21 cellular contexts compared by ENCODE assay signal in the genomic region with DNA sequence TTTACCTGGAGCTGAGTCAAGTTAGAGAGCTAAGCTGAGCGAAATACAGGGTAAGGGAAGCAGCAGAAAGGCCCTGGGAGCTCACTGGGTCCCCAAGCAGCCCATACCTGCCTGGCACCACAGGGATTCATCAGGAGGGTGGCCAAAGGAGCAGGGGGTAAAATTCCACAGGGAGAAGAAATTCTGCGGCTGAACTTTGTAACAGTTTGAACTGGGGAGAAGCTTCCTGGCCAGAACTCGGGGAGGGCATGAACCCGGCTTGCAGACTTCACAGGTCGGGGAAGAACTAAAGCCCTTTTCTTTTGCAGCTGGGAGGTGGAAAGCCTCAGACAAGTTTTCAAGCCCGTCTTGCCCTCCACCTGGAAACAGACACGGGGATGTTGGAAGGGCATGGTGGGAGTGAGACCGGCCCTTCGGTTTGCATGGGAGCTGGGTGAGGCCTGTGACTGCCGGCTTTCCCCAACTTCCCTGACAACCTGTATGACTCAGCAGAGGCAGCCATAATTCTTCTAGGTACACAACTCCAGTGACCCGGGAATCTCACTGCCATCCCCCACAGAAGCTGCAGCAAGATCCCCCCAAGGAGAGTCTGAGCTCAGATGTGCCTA. TPM values are rescaled to one million over a fixed set of nuclear protein-coding genes. Genes with fewer than 3 reads are reported as not detected.
DNase-seq lines count a peak whose midpoint lies in the region; ATAC-seq and TF ChIP-seq lines count a peak whose summit lies in the region.
"Had no signal": no experiment of that assay in that cellular context is flagged by ENCODE, and none has a peak within 500 bp of the region (broad histone marks: within the 10 kb centered on the region; RNA-seq: fewer than 3 reads in every experiment).

No MANE protein-coding gene starts in this region.

- peaks cover 71% of the 10 kb centered on the region for H3K36me3 Mint-ChIP-seq in activated CD4-positive, alpha-beta T cell treated with anti-CD3 and anti-CD28 coated beads for 36 hours (ENCODE audit: low read depth)
- peaks cover 40% of the 10 kb centered on the region for H3K36me3 Mint-ChIP-seq in activated naive CD4-positive, alpha-beta T cell treated with anti-CD3 and anti-CD28 coated beads, Interleukin-2, amount 50 U/mL, for 24 hours
- H3K36me3 Mint-ChIP-seq in glutamatergic neuron (ENCODE audit: unreplicated experiment), result peaks cover 17% of the 10 kb centered on the region

- H3K4me1 Mint-ChIP-seq in activated CD4-positive, alpha-beta T cell treated with anti-CD3 and anti-CD28 coated beads for 36 hours, result peaks cover 71% of the 10 kb centered on the region
- H3K4me1 Mint-ChIP-seq in activated naive CD4-positive, alpha-beta T cell treated with anti-CD3 and anti-CD28 coated beads, Interleukin-2, amount 50 U/mL, for 24 hours, result peaks cover 80% of the 10 kb centered on the region
- H3K4me1 Mint-ChIP-seq in glutamatergic neuron (ENCODE audit: low read depth, unreplicated experiment), result no peaks in the 10 kb centered on the region

- H3K36me3 ChIP-seq in HCT116 (ENCODE audit: control insufficient read depth in 1 of 2, insufficient read depth in 2 of 2, low read length in 2 of 2), result peaks cover 0 to 6% of the 10 kb centered on the region in 2 experiments; a peak in 1 of 4 replicates
- H3K36me3 ChIP-seq in mucosa of descending colon (ENCODE audit: low read depth), result no peaks in the 10 kb centered on the region
- no peaks in the 10 kb centered on the region for H3K36me3 ChIP-seq in A673 (ENCODE audit: insufficient read depth, low read length, poor library complexity, severe bottlenecking)

- CTCF ChIA-PET in activated CD4-positive, alpha-beta T cell treated with anti-CD3 and anti-CD28 coated beads for 36 hours (lab: Charles Lee), result interaction anchor here (0.6 to 2.7 kb wide), 7 partner anchors 9 to 98 kb away, joined by 3 to 10 read pairs (median 4); partner anchors contain the start of gene THEM4
- CTCF ChIA-PET in HCT116 (lab: Charles Lee) (interaction anchor here (1.7 kb wide), 1 partner anchor 104 kb away, joined by 10 read pairs; no protein-coding TSS in a partner anchor), A673 (lab: Charles Lee) (interaction anchor here (0.6 kb wide), 1 partner anchor 61 kb away, joined by 4 read pairs; no protein-coding TSS in a partner anchor)

- TF ChIP-seq CTCF in HCT116 (IDR thresholded peaks at IDR 0.05 in 2 of 3, conservative IDR thresholded peaks at IDR 0.05 in 1 of 3; ENCODE audit: borderline replicate concordance in 1 of 3, insufficient read depth in 1 of 3, low read depth in 2 of 3, low read length in 2 of 3), result no peak
- no peak for TF ChIP-seq CTCF in mucosa of descending colon (IDR thresholded peaks at IDR 0.05)
- TF ChIP-seq CTCF in A673 (conservative IDR thresholded peaks at IDR 0.05; ENCODE audit: low read depth, low read length), result no peak
- TF ChIP-seq CTCF in glutamatergic neuron (IDR thresholded peaks at IDR 0.05; ENCODE audit: partially characterized antibody, unreplicated experiment), result no peak

- TF ChIP-seq POLR2A in HCT116 (IDR thresholded peaks at IDR 0.05; ENCODE audit: borderline replicate concordance, extremely low read depth, insufficient read depth, insufficient read length), result no peak

- peaks cover 35% of the 10 kb centered on the region for H3K79me2 ChIP-seq in HCT116 (ENCODE audit: insufficient read depth, low read length)

- H3K4me3 ChIP-seq in HCT116 (replicated peaks in 1 of 2; ENCODE audit: low read depth in 1 of 2, low read length in 2 of 2) (no peak overlapping the region), mucosa of descending colon (no peak overlapping the region), A673 (ENCODE audit: low read depth, low read length, poor library complexity, severe bottlenecking) (no peak overlapping the region)
- H3K4me3 ChIP-seq: left ventricle myocardium inferior had no signal

- no peak for DNase-seq in activated CD4-positive, alpha-beta T cell treated with anti-CD3 and anti-CD28 coated beads for 36 hours
- DNase-seq in activated CD4-positive, alpha-beta T cell treated with anti-CD3 and anti-CD28 coated beads for 4 hours, result no peak
- DNase-seq in HCT116 (ENCODE audit: low read depth, low spot score) (no peak), mucosa of descending colon (no peak), A673 (ENCODE audit: low spot score) (no peak), glutamatergic neuron (no peak)
- DNase-seq: aorta; foreskin fibroblast; left ventricle myocardium inferior; NCI-H1092 treated with DMSO at 0.1 percent for 48 hours; NCI-H2171; NCI-H748 treated with DMSO at 0.1 percent for 48 hours; stimulated activated naive B cell treated with anti-CD40 and anti-IgM and Interleukin-4, amounts not matched to agents 10 μg/mL and 1 μg/mL and 100 μg/mL, for 72 hours; SW 1271 had no signal

- H2AFZ ChIP-seq in HCT116 (ENCODE audit: low read depth, low read length, poor library complexity, severe bottlenecking), result no peak overlapping the region

- H3K4me1 ChIP-seq in HCT116 (ENCODE audit: control insufficient read depth in 1 of 2, insufficient read depth in 2 of 2, low read length in 2 of 2), result peaks cover 3 to 13% of the 10 kb centered on the region in 2 experiments; a peak in 3 of 4 replicates
- H3K4me1 ChIP-seq in mucosa of descending colon (ENCODE audit: low read depth), result peaks cover 3% of the 10 kb centered on the region
- no peaks in the 10 kb centered on the region for H3K4me1 ChIP-seq in A673 (ENCODE audit: insufficient read depth, low read length, poor library complexity, severe bottlenecking)

- intact Hi-C loops in activated CD4-positive, alpha-beta T cell treated with anti-CD3 and anti-CD28 coated beads for 36 hours (cut with DNase I, micrococcal nuclease), result no loop called here
- intact Hi-C loops in HCT116 (cut with micrococcal nuclease), result no loop called here
- intact Hi-C loops in mucosa of descending colon (cut with DNase I, micrococcal nuclease), result no loop called here
- intact Hi-C loops in A673 (cut with micrococcal nuclease; ENCODE audit: unreplicated experiment), result no loop called here

- no peak for TF ChIP-seq RAD21 in HCT116 (IDR thresholded peaks at IDR 0.05; ENCODE audit: low read depth)

- no peaks in the 10 kb centered on the region for H3K27me3 Mint-ChIP-seq in activated CD4-positive, alpha-beta T cell treated with anti-CD3 and anti-CD28 coated beads for 36 hours
- H3K27me3 Mint-ChIP-seq in activated naive CD4-positive, alpha-beta T cell treated with anti-CD3 and anti-CD28 coated beads, Interleukin-2, amount 50 U/mL, for 24 hours, result no peaks in the 10 kb centered on the region
- no peaks in the 10 kb centered on the region for H3K27me3 Mint-ChIP-seq in glutamatergic neuron (ENCODE audit: unreplicated experiment)
- H3K27me3 Mint-ChIP-seq: stimulated activated naive B cell treated with anti-CD40 and anti-IgM and Interleukin-4, amounts not matched to agents 10 μg/mL and 1 μg/mL and 100 μg/mL, for 72 hours had no signal

- H3K27me3 ChIP-seq in HCT116 (ENCODE audit: insufficient read depth, low read length), result no peaks in the 10 kb centered on the region
- H3K27me3 ChIP-seq in A673 (replicated peaks; ENCODE audit: insufficient read depth, low read depth, low read length, poor library complexity), result no peaks in the 10 kb centered on the region

- BruUV-seq in HCT116 (replicated peaks; lab: Mats Ljungman, UMichigan) (no TSS peak), A673 (replicated peaks; lab: Mats Ljungman, UMichigan) (no TSS peak)

- peaks cover 28% of the 10 kb centered on the region for H3K9me3 Mint-ChIP-seq in activated CD4-positive, alpha-beta T cell treated with anti-CD3 and anti-CD28 coated beads for 36 hours (ENCODE audit: low read depth)
- peaks cover 5% of the 10 kb centered on the region for H3K9me3 Mint-ChIP-seq in activated naive CD4-positive, alpha-beta T cell treated with anti-CD3 and anti-CD28 coated beads, Interleukin-2, amount 50 U/mL, for 24 hours
- H3K9me3 Mint-ChIP-seq in glutamatergic neuron (ENCODE audit: unreplicated experiment), result peaks cover 5% of the 10 kb centered on the region

- no peak overlapping the region for H3K9ac ChIP-seq in HCT116 (ENCODE audit: low read length)
- H3K9ac ChIP-seq: KMS-11 had no signal

- H3K27ac ChIP-seq in HCT116 (ENCODE audit: low read depth, low read length), result no peak overlapping the region
- H3K27ac ChIP-seq in A673 (ENCODE audit: low read depth, low read length, poor library complexity, severe bottlenecking), result no peak overlapping the region
- H3K27ac ChIP-seq: C4-2B, KMS-11, left ventricle myocardium inferior had no signal

- H4K20me1 ChIP-seq in HCT116 (ENCODE audit: insufficient read depth), result no peaks in the 10 kb centered on the region

- peak overlapping the region; percentile 97 for H3K27ac Mint-ChIP-seq in activated CD4-positive, alpha-beta T cell treated with anti-CD3 and anti-CD28 coated beads for 36 hours
- peak overlapping the region; percentile 91 for H3K27ac Mint-ChIP-seq in activated naive CD4-positive, alpha-beta T cell treated with anti-CD3 and anti-CD28 coated beads, Interleukin-2, amount 50 U/mL, for 24 hours
- H3K27ac Mint-ChIP-seq in glutamatergic neuron (ENCODE audit: unreplicated experiment), result no peak overlapping the region
- H3K27ac Mint-ChIP-seq: stimulated activated naive B cell treated with anti-CD40 and anti-IgM and Interleukin-4, amounts not matched to agents 10 μg/mL and 1 μg/mL and 100 μg/mL, for 72 hours had no signal

- ATAC-seq in activated CD4-positive, alpha-beta T cell treated with anti-CD3 and anti-CD28 coated beads for 36 hours, result peak; percentile 30
- ATAC-seq in HCT116 (no peak), mucosa of descending colon (peak; percentile 67), HG03095 (IDR thresholded peaks at IDR 0.05; ENCODE audit: unreplicated experiment) (no peak)
- ATAC-seq: stimulated activated naive B cell treated with anti-CD40 and anti-IgM and Interleukin-4, amounts not matched to agents 10 μg/mL and 1 μg/mL and 100 μg/mL, for 72 hours had no signal

- peak overlapping the region; percentile 58 for H3K4me3 Mint-ChIP-seq in activated CD4-positive, alpha-beta T cell treated with anti-CD3 and anti-CD28 coated beads for 36 hours
- peak overlapping the region; percentile 78 for H3K4me3 Mint-ChIP-seq in activated naive CD4-positive, alpha-beta T cell treated with anti-CD3 and anti-CD28 coated beads, Interleukin-2, amount 50 U/mL, for 24 hours
- H3K4me3 Mint-ChIP-seq in glutamatergic neuron (ENCODE audit: unreplicated experiment), result no peak overlapping the region
- H3K4me3 Mint-ChIP-seq: stimulated activated naive B cell treated with anti-CD40 and anti-IgM and Interleukin-4, amounts not matched to agents 10 μg/mL and 1 μg/mL and 100 μg/mL, for 72 hours had no signal

- H3K9me2 ChIP-seq in HCT116 (ENCODE audit: insufficient read depth), result no peaks in the 10 kb centered on the region

- RAD21 ChIA-PET in HCT116 (lab: Charles Lee; ENCODE audit: low non-redundant PET in 1 of 2, low total read pairs in 2 of 2, uncharacterized antibody in 2 of 2, unreplicated experiment in 2 of 2), result no interaction called here

- H3K9me3 ChIP-seq in HCT116 (ENCODE audit: control insufficient read depth in 1 of 2, insufficient read depth in 1 of 2, low read depth in 1 of 2, low read length in 2 of 2), result peaks cover 0 to 5% of the 10 kb centered on the region in 2 experiments; a peak in 1 of 4 replicates
- H3K9me3 ChIP-seq in mucosa of descending colon, result peaks cover 23% of the 10 kb centered on the region
- no peaks in the 10 kb centered on the region for H3K9me3 ChIP-seq in A673 (ENCODE audit: low read depth, low read length, poor library complexity, severe bottlenecking)

- 0 out of 2 replicates have a peak overlapping the region, but pooled peaks have one; percentile 33 for H3K4me2 ChIP-seq in HCT116 (ENCODE audit: low read length)
- H3K4me2 ChIP-seq: KMS-11 had no signal

- POLR2A ChIA-PET in activated CD4-positive, alpha-beta T cell treated with anti-CD3 and anti-CD28 coated beads for 36 hours (lab: Charles Lee), result interaction anchor here (0.6 to 1.2 kb wide), 2 partner anchors 11 to 204 kb away, joined by 3 to 5 read pairs; partner anchors contain the start of gene THEM4
- POLR2A ChIA-PET in HCT116 (lab: Charles Lee), result interaction anchor here (1.0 kb wide), 1 partner anchor 11 kb away, joined by 3 read pairs; the partner anchor contains the start of gene THEM4
- POLR2A ChIA-PET in A673 (lab: Charles Lee; ENCODE audit: low non-redundant PET), result no interaction called here

RNA-seq across cellular contexts. Expression of gene THEM4, which starts 11.3 kb away (rescaled TPM):
- 10 to 100 TPM; 23.9 to 26.0 TPM for total RNA-seq in activated CD4-positive, alpha-beta T cell treated with anti-CD3 and anti-CD28 coated beads for 36 hours
- total RNA-seq in HCT116 (2021; ENCODE audit: unreplicated experiment) (17.0 TPM), mucosa of descending colon (10 to 100 TPM in 2 of 3 donors, 1 to 10 TPM in 1; 9.1 to 12.7 (median 11.3) TPM), A673 (2021) (1.2 and 3.0 TPM in 2 replicates), glutamatergic neuron (ENCODE audit: unreplicated experiment) (15.5 TPM)
- 7.9 and 12.6 TPM in 2 replicates for polyA plus RNA-seq in HCT116 (2012)

RNA-seq across cellular contexts. Expression of gene THEM5, which starts 44.5 kb away (rescaled TPM):
- not detected for total RNA-seq in activated CD4-positive, alpha-beta T cell treated with anti-CD3 and anti-CD28 coated beads for 36 hours
- total RNA-seq in HCT116 (2021; ENCODE audit: unreplicated experiment) (not detected), mucosa of descending colon (not detected), A673 (2021) (not detected in 2 replicates), glutamatergic neuron (ENCODE audit: unreplicated experiment) (not detected)
- 0.07 TPM in 1 of 2 replicates, not detected in the other for polyA plus RNA-seq in HCT116 (2012)
- total RNA-seq: aorta, chondrocyte, left ventricle myocardium inferior, omental fat pad, urinary bladder had no signal
- polyA plus RNA-seq: aorta, urinary bladder had no signal

RNA-seq across cellular contexts. Expression of gene C2CD4D, which starts 58.3 kb away (rescaled TPM):
- 1 to 10 TPM; 2.1 to 2.4 TPM for total RNA-seq in activated CD4-positive, alpha-beta T cell treated with anti-CD3 and anti-CD28 coated beads for 36 hours
- 0.17 TPM for total RNA-seq in HCT116 (2021; ENCODE audit: unreplicated experiment)
- polyA plus RNA-seq in HCT116 (2012), result 0.09 and 0.10 TPM in 2 replicates
- total RNA-seq in mucosa of descending colon, result 1 to 10 TPM in 1 of 3 donors, under 1 TPM in 2; 0.51 to 1.0 (median 0.61) TPM
- total RNA-seq in A673 (2021), result not detected in 2 replicates
- total RNA-seq in glutamatergic neuron (ENCODE audit: unreplicated experiment), result not detected
- total RNA-seq: aorta, chondrocyte, left ventricle myocardium inferior, urinary bladder had no signal
- polyA plus RNA-seq: aorta had no signal

Comparison
In these comparisons a context has a peak if more than half of its experiments do, and no peak if none do; other contexts are left out.
1. ATAC-seq: peak in activated CD4-positive, alpha-beta T cell treated with anti-CD3 and anti-CD28 coated beads for 36 hours (single experiment) and mucosa of descending colon (single experiment); none in HCT116 (single experiment) and HG03095 (single experiment).